ENCODE assay signal across 8 cellular contexts in genomic region chr2:176009445-176009844, GRCh38.
"Had no signal": no experiment of that assay in that cellular context is flagged by ENCODE, and none has a peak within 500 bp of the region (broad histone marks: within the 10 kb centered on the region; RNA-seq: fewer than 3 reads in every experiment).

No MANE protein-coding gene starts in this region.

- ATAC-seq: HCT116, HepG2 had no signal

- H3K9me3 ChIP-seq: HAP-1 had no signal

- H3K27ac ChIP-seq: GM23248, HL-60 had no signal

- H3K4me1 ChIP-seq: HAP-1 had no signal

- H3K4me3 ChIP-seq: GM23248, HAP-1 had no signal

- H3K9ac ChIP-seq: GM23248 had no signal

- DNase-seq: GM23248, GOT3, H7, HFFc6 had no signal

- H3K36me3 ChIP-seq: HAP-1 had no signal

- H2AFZ ChIP-seq: GM23248 had no signal
